9 cellular contexts compared by ENCODE assay signal in the genomic region with DNA sequence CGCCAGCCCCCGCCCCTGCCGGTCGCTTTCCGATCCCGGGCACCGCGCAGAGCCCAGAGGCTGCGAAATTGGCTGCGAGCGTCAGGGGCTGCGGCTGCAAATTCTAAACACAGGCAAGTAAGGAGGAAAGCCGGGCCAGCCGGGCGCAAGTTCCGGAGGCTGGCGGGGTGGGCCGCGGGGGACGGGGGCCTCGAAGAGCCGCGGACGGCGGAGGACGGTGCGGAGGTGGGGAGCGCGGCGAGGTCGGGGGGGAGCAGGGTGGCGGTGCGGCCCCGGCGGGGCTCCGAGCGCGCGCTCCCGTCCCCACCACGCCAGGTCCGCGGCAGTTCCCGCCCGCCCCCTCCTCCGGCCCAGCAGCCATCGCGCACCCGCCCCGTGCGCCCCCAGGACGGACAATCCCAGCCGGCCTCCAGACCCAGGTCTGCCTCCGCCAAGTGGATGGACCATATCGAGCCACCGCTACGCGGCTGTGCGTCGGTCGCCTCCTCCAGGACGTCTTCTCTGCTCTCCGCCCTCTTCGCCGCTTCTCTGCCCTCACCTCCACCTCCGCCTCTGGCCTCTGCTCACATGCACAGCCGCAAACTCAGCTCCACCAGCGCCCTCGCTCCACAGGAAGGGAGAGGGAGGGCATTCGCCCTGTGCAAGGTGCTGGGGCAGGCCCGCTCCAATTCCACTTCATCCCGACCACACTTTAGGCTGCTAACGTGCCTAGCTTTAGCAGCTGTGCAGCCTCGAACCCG. TPM values are rescaled to one million over a fixed set of nuclear protein-coding genes. Genes with fewer than 3 reads are reported as not detected.
A peak's percentile ranks its signal among the peaks of the same experiment; 100 is the strongest.
DNase-seq lines count a peak whose midpoint lies in the region; ATAC-seq and TF ChIP-seq lines count a peak whose summit lies in the region.
"Had no signal": no experiment of that assay in that cellular context is flagged by ENCODE, and none has a peak within 500 bp of the region (broad histone marks: within the 10 kb centered on the region; RNA-seq: fewer than 3 reads in every experiment).

No MANE protein-coding gene starts in this region.

- no peaks in the 10 kb centered on the region for H3K9me2 ChIP-seq in hepatocyte (replicated peaks; ENCODE audit: insufficient read depth)

- H3K4me3 ChIP-seq in hepatocyte: peak overlapping the region; percentile 26

- peaks cover 54% of the 10 kb centered on the region for H3K27me3 ChIP-seq in hepatocyte

- H3K4me3 Mint-ChIP-seq in activated T-cell treated with anti-CD3 and anti-CD28 coated beads, Interleukin-2, amount 50 U/mL, for 24 hours: peak overlapping the region; percentile 74

- H3K27ac Mint-ChIP-seq in activated T-cell treated with anti-CD3 and anti-CD28 coated beads, Interleukin-2, amount 50 U/mL, for 24 hours: no peak overlapping the region

- peak overlapping the region; percentile 40 for H2AFZ ChIP-seq in hepatocyte

- ATAC-seq in GM18858 (IDR thresholded peaks at IDR 0.05; ENCODE audit: unreplicated experiment): no peak
- no peak for ATAC-seq in GM19455 (IDR thresholded peaks at IDR 0.05; ENCODE audit: unreplicated experiment)
- ATAC-seq in GM18511 (IDR thresholded peaks at IDR 0.05; ENCODE audit: unreplicated experiment): no peak
- ATAC-seq: right cardiac atrium had no signal

- H3K4me2 ChIP-seq in hepatocyte: peak overlapping the region; percentile 90

- H3K36me3 Mint-ChIP-seq in activated T-cell treated with anti-CD3 and anti-CD28 coated beads, Interleukin-2, amount 50 U/mL, for 24 hours (ENCODE audit: low read depth): no peaks in the 10 kb centered on the region

- peaks cover 9% of the 10 kb centered on the region for H3K4me1 ChIP-seq in hepatocyte (ENCODE audit: insufficient read depth)

- peaks cover 68% of the 10 kb centered on the region for H3K27me3 Mint-ChIP-seq in activated T-cell treated with anti-CD3 and anti-CD28 coated beads, Interleukin-2, amount 50 U/mL, for 24 hours

- no peak for TF ChIP-seq CTCF in hepatocyte (IDR thresholded peaks at IDR 0.05; ENCODE audit: poor library complexity)

- H3K9me3 Mint-ChIP-seq in activated T-cell treated with anti-CD3 and anti-CD28 coated beads, Interleukin-2, amount 50 U/mL, for 24 hours: no peaks in the 10 kb centered on the region

- no peaks in the 10 kb centered on the region for H3K79me2 ChIP-seq in hepatocyte

- WGBS in hepatocyte (ENCODE audit: low lambda C conversion rate, missing lambda C conversion rate): 1% methylated on average over 32 of the region's 75 CpGs

- no peak overlapping the region for H3K27ac ChIP-seq in hepatocyte

- no peaks in the 10 kb centered on the region for H4K20me1 ChIP-seq in hepatocyte (ENCODE audit: insufficient read depth, poor library complexity, severe bottlenecking)

- no peaks in the 10 kb centered on the region for H3K36me3 ChIP-seq in hepatocyte (replicated peaks; ENCODE audit: insufficient read depth, low read depth)

- H3K9me3 ChIP-seq in hepatocyte (ENCODE audit: low read depth): no peaks in the 10 kb centered on the region

- peak; percentile 34 for DNase-seq in DMS53 (lab: John Stamatoyannopoulos, UW)
- DNase-seq in DMS53 treated with DMSO at 0.1 percent for 48 hours (lab: John Stamatoyannopoulos, UW; ENCODE audit: unreplicated experiment): no peak
- DNase-seq in activated T-cell treated with anti-CD3 and anti-CD28 coated beads, Interleukin-2, amount 50 U/mL, for 24 hours: peak; percentile 52
- peak; percentile 41 for DNase-seq in hepatocyte (ENCODE audit: low spot score)
- peak; percentile 46 for DNase-seq in stimulated activated CD8-positive, alpha-beta memory T cell treated with anti-CD3 and anti-CD28 coated beads, Interleukin-4, amount 100 ng/mL, for 48 hours

- peaks cover 28% of the 10 kb centered on the region for H3K4me1 Mint-ChIP-seq in activated T-cell treated with anti-CD3 and anti-CD28 coated beads, Interleukin-2, amount 50 U/mL, for 24 hours (ENCODE audit: low read depth)

RNA-seq across cellular contexts. Expression of a gene that starts 7.2 kb away (rescaled TPM):
- total RNA-seq in hepatocyte: 0.20 and 0.53 TPM in 2 replicates
- 0.19 and 0.40 TPM in 2 replicates for polyA plus RNA-seq in hepatocyte
